Comparison of ENCODE assay signal across 24 cellular contexts in the genomic region with DNA sequence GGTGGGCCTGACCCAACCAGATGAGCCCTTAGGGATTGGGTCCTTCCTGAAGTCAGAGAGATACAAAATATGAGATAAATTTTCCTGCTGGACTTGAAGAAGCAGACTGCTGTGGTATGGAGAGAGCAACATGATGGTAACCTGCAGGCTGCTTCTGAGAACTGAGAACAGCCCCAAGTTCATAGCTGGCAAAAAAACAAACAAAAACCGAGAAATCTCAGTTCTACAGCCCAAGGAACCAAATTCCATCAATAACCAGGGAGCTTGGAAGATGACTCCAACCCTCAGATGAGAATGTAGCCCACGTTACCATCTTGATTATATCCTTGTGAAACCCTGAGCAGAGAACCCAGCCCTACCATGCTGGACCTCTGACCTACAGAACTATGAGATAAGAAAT.
"Had no signal": no experiment of that assay in that cellular context is flagged by ENCODE, and none has a peak within 500 bp of the region (broad histone marks: within the 10 kb centered on the region; RNA-seq: fewer than 3 reads in every experiment).

No MANE protein-coding gene starts in this region.

- H3K4me3 ChIP-seq: colonic mucosa, coronary artery, dorsolateral prefrontal cortex, esophagus muscularis mucosa, esophagus squamous epithelium, gastrocnemius medialis, gastroesophageal sphincter, heart left ventricle, heart right ventricle had no signal

- H3K27ac ChIP-seq: colonic mucosa, coronary artery, dorsolateral prefrontal cortex, epithelial cell of prostate, esophagus muscularis mucosa, esophagus squamous epithelium, foreskin keratinocyte, gastrocnemius medialis, gastroesophageal sphincter, heart left ventricle had no signal

- H3K36me3 ChIP-seq: colonic mucosa, esophagus squamous epithelium, gastrocnemius medialis had no signal

- H3K27me3 Mint-ChIP-seq: dendritic cell treated with granulocyte-macrophage colony-stimulating factor and Interleukin-4, amounts not matched to agents 40 ng/mL and 50 ng/mL, for 4 days had no signal

- H3K4me1 ChIP-seq: colonic mucosa, esophagus muscularis mucosa, esophagus squamous epithelium, foreskin keratinocyte, gastrocnemius medialis, gastroesophageal sphincter, heart right ventricle had no signal

- H3K27me3 ChIP-seq: colonic mucosa, dorsolateral prefrontal cortex, esophagus muscularis mucosa, esophagus squamous epithelium, foreskin keratinocyte, gastrocnemius medialis, gastroesophageal sphincter, heart left ventricle, heart right ventricle had no signal

- DNase-seq: colonic mucosa; cortex of kidney; dermis blood vessel endothelial cell; dorsolateral prefrontal cortex; effector CD4-positive, alpha-beta T cell; effector CD8-positive, alpha-beta T cell; effector memory CD4-positive, alpha-beta T cell; effector memory CD8-positive, alpha-beta T cell; endodermal cell; erythroblast; esophagus squamous epithelium; foreskin fibroblast; foreskin keratinocyte; foreskin melanocyte; gastrocnemius medialis; glutamatergic neuron; head of caudate nucleus; heart left ventricle; heart right ventricle had no signal

- H3K9me3 ChIP-seq: colonic mucosa, esophagus squamous epithelium, gastrocnemius medialis had no signal

- H3K27ac Mint-ChIP-seq: dendritic cell treated with granulocyte-macrophage colony-stimulating factor and Interleukin-4, amounts not matched to agents 40 ng/mL and 50 ng/mL, for 4 days; effector memory CD8-positive, alpha-beta T cell; endodermal cell had no signal

- H3K4me3 Mint-ChIP-seq: dendritic cell treated with granulocyte-macrophage colony-stimulating factor and Interleukin-4, amounts not matched to agents 40 ng/mL and 50 ng/mL, for 4 days; effector memory CD8-positive, alpha-beta T cell; endodermal cell had no signal

- H3K4me1 Mint-ChIP-seq: endodermal cell had no signal
